ENCODE assay signal across 1 cellular context in genomic region chr11:76152086-76152658, GRCh38.
TF ChIP-seq lines count a peak whose summit lies in the region.

No MANE protein-coding gene starts in this region.

TF ChIP-seq in K562, 482 proteins besides CTCF, POLR2A, EP300 and RAD21 (continued from another document):
- TF ChIP-seq HBP1 (CRISPR knock-in tag; IDR thresholded peaks at IDR 0.05) (no peak), ZNF280A (IDR thresholded peaks at IDR 0.05; ENCODE audit: low read depth, partially characterized antibody) (no peak), ZBTB8A (IDR thresholded peaks at IDR 0.05; ENCODE audit: partially characterized antibody) (no peak), PRDM10 (IDR thresholded peaks at IDR 0.05; ENCODE audit: partially characterized antibody) (peak; percentile 42)
